7 cellular contexts compared by ENCODE assay signal in the genomic region with DNA sequence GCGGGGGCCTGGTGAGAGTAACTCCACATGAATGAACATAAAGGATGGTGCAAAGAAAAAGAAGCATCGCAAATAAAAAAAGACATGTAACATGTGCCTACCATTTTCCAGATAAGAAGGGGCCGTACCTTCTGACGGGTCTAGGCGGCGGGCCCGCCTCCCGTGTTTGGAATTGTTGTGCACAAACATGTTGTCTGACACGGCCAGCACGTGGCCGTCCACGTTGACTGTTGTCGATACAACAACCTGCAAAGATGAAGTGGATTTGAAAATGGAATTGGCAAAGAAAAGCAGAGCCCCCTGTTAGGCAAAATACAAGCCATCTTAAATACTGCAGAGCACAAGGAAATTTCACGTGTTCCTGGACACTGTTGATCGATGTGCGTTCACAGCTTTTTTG.
"Had no signal": no experiment of that assay in that cellular context is flagged by ENCODE, and none has a peak within 500 bp of the region (broad histone marks: within the 10 kb centered on the region; RNA-seq: fewer than 3 reads in every experiment).

No MANE protein-coding gene starts in this region.

- H3K4me2 ChIP-seq: KMS-11 had no signal

- H3K9ac ChIP-seq: KMS-11 had no signal

- H3K27ac Mint-ChIP-seq: IgD-negative memory B cell had no signal

- ATAC-seq: K562 had no signal

- FAIRE-seq: HTR-8/SVneo, K562 had no signal

- DNase-seq: IMR-90, KBM-7, KG1 had no signal

- H3K27me3 Mint-ChIP-seq: IgD-negative memory B cell had no signal

- H3K27ac ChIP-seq: KMS-11 had no signal

- H3K4me3 Mint-ChIP-seq: IgD-negative memory B cell had no signal

- H3K9me3 Mint-ChIP-seq: IgD-negative memory B cell had no signal

- H3K4me3 ChIP-seq: K562 had no signal
